Comparison of ENCODE assay signal across 8 cellular contexts in genomic region chr15:65871886-65872285, GRCh38. TPM values are rescaled to one million over a fixed set of nuclear protein-coding genes. Genes with fewer than 3 reads are reported as not detected.
DNase-seq lines count a peak whose midpoint lies in the region; ATAC-seq, FAIRE-seq and TF ChIP-seq lines count a peak whose summit lies in the region.
"Not testable (repeated sequence)": the region's sequence is repeated elsewhere in the genome, so short reads cannot be mapped to it uniquely, and the experiment has no call there.

No MANE protein-coding gene starts in this region.

- H3K4me1 ChIP-seq in BLaER1: peaks cover 20% of the 10 kb centered on the region
- H3K4me1 ChIP-seq in HCT116 (ENCODE audit: control insufficient read depth in 1 of 2, insufficient read depth in 2 of 2, low read length in 2 of 2): peaks cover 11 to 30% of the 10 kb centered on the region in 2 experiments
- H3K4me1 ChIP-seq in OCI-LY7 (ENCODE audit: insufficient read depth, low read length, poor library complexity, severe bottlenecking): peaks cover 18% of the 10 kb centered on the region
- peaks cover 34% of the 10 kb centered on the region for H3K4me1 ChIP-seq in adipocyte (ENCODE audit: control insufficient read depth, insufficient read depth, low read length)
- H3K4me1 ChIP-seq in esophagus muscularis mucosa: peaks cover 11 to 57% (median 38%) of the 10 kb centered on the region in 4 donors
- H3K4me1 ChIP-seq in HepG2 (ENCODE audit: insufficient read depth, low read length): peaks cover 41% of the 10 kb centered on the region
- peaks cover 10% of the 10 kb centered on the region for H3K4me1 ChIP-seq in psoas muscle
- peaks cover 2 to 53% (median 34%) of the 10 kb centered on the region in 4 donors for H3K4me1 ChIP-seq in upper lobe of left lung

- intact Hi-C loops in HCT116 (cut with micrococcal nuclease); esophagus muscularis mucosa (cut with DNase I); HepG2 (cut with micrococcal nuclease; ENCODE audit: unreplicated experiment); psoas muscle (cut with DNase I): not testable (repeated sequence)
- intact Hi-C loops in OCI-LY7 (cut with micrococcal nuclease; ENCODE audit: unreplicated experiment): loop anchor here (5.0 kb wide), 2 partner anchors 420 to 585 kb away; partner anchors contain the start of genes DIS3L and PARP16

- not testable (repeated sequence) for TF ChIP-seq RAD21 in HCT116 (IDR thresholded peaks at IDR 0.05; ENCODE audit: low read depth); HepG2 (CRISPR knock-in tag; IDR thresholded peaks at IDR 0.05)

- not testable (repeated sequence) for TF ChIP-seq EP300 in esophagus muscularis mucosa (IDR thresholded peaks at IDR 0.05); HepG2 (IDR thresholded peaks at IDR 0.05; ENCODE audit: low read depth in 2 of 2, low read length in 2 of 2); HepG2 (CRISPR knock-in tag; IDR thresholded peaks at IDR 0.05; ENCODE audit: borderline replicate concordance); upper lobe of left lung (IDR thresholded peaks at IDR 0.05)

- H3K4me3 ChIP-seq in BLaER1; HCT116 (replicated peaks in 1 of 2; ENCODE audit: low read depth in 1 of 2, low read length in 2 of 2); esophagus muscularis mucosa: not testable (repeated sequence)
- H3K4me3 ChIP-seq in OCI-LY7 (ENCODE audit: low read depth, low read length, poor library complexity, severe bottlenecking) (peak overlapping the region; percentile 94), adipocyte (ENCODE audit: low read length) (peak overlapping the region; percentile 98), HepG2 (replicated peaks in 1 of 3; ENCODE audit: insufficient read depth in 1 of 3, low read depth in 2 of 3, low read length in 3 of 3) (peak overlapping the region in 1 of 3 experiments; percentile 68; a peak in 3 of 6 replicates), psoas muscle (peak overlapping the region; percentile 98), upper lobe of left lung (peak overlapping the region in 1 of 4 donors; percentile 77)

- not testable (repeated sequence) for H2AFZ ChIP-seq in HCT116 (ENCODE audit: low read depth, low read length, poor library complexity, severe bottlenecking); OCI-LY7 (ENCODE audit: low read length); HepG2 (ENCODE audit: low read length)

- RAD21 ChIA-PET in HCT116 (lab: Charles Lee; ENCODE audit: low non-redundant PET in 1 of 2, low total read pairs in 2 of 2, uncharacterized antibody in 2 of 2, unreplicated experiment in 2 of 2): not testable (repeated sequence)

- H4K20me1 ChIP-seq in BLaER1 (peaks cover 70% of the 10 kb centered on the region), HepG2 (ENCODE audit: insufficient read depth, low read length) (peaks cover 29% of the 10 kb centered on the region)
- H4K20me1 ChIP-seq in HCT116 (ENCODE audit: insufficient read depth); OCI-LY7 (ENCODE audit: insufficient read depth, low read length): not testable (repeated sequence)

- H3K9me3 ChIP-seq in BLaER1; HCT116 (ENCODE audit: control insufficient read depth in 1 of 2, insufficient read depth in 1 of 2, low read depth in 1 of 2, low read length in 2 of 2); OCI-LY7 (ENCODE audit: low read length); adipocyte (ENCODE audit: control insufficient read depth, low read length); esophagus muscularis mucosa; HepG2 (ENCODE audit: low read length); psoas muscle; upper lobe of left lung: not testable (repeated sequence)

- peak overlapping the region; percentile 81 for H3K4me2 ChIP-seq in BLaER1
- peak overlapping the region; percentile 73 for H3K4me2 ChIP-seq in HCT116 (ENCODE audit: low read length)
- peak overlapping the region; percentile 85 for H3K4me2 ChIP-seq in OCI-LY7 (ENCODE audit: low read length)
- peak overlapping the region; percentile 69 for H3K4me2 ChIP-seq in HepG2 (ENCODE audit: low read depth, low read length)

- H3K79me2 ChIP-seq in HCT116 (ENCODE audit: insufficient read depth, low read length): peaks cover 75% of the 10 kb centered on the region
- peaks cover 75% of the 10 kb centered on the region for H3K79me2 ChIP-seq in OCI-LY7 (ENCODE audit: insufficient read depth, low read depth, low read length)
- peaks cover 74% of the 10 kb centered on the region for H3K79me2 ChIP-seq in HepG2 (ENCODE audit: insufficient read depth, low read length)

- not testable (repeated sequence) for TF ChIP-seq CTCF in HCT116 (IDR thresholded peaks at IDR 0.05 in 2 of 3, conservative IDR thresholded peaks at IDR 0.05 in 1 of 3; ENCODE audit: borderline replicate concordance in 1 of 3, insufficient read depth in 1 of 3, low read depth in 2 of 3, low read length in 2 of 3); OCI-LY7 (conservative IDR thresholded peaks at IDR 0.05; ENCODE audit: low read length); esophagus muscularis mucosa (IDR thresholded peaks at IDR 0.05); HepG2 (CRISPR knock-in tag; IDR thresholded peaks at IDR 0.05); psoas muscle (IDR thresholded peaks at IDR 0.05); upper lobe of left lung (IDR thresholded peaks at IDR 0.05)

- in situ Hi-C loops in HepG2 (cut with HindIII; ENCODE audit: extremely low pct_ligation_motif_present, low pct_unique_long_range_greater_than_20kb): loop anchor here (25.0 kb wide), 1 partner anchor 235 kb away; no protein-coding TSS in a partner anchor

- FAIRE-seq in HepG2 (lab: Jason Lieb, UNC): not testable (repeated sequence)

- not testable (repeated sequence) for H3K9ac ChIP-seq in BLaER1; HCT116 (ENCODE audit: low read length); adipocyte (ENCODE audit: low read length)
- peak overlapping the region; percentile 90; the same call in 1 of the 2 replicates for H3K9ac ChIP-seq in HepG2 (ENCODE audit: insufficient read depth, low read depth, low read length)

- POLR2A ChIA-PET in HCT116 (lab: Charles Lee): not testable (repeated sequence)
- POLR2A ChIA-PET in OCI-LY7 (lab: Charles Lee) (interaction anchor here (0.6 kb wide), 1 partner anchor 19 kb away, joined by 3 read pairs; no protein-coding TSS in a partner anchor), HepG2 (lab: Yijun Ruan, JAX) (interaction anchor here (4.2 kb wide), 2 partner anchors 39 to 261 kb away, joined by 27 to 34 read pairs; partner anchors contain the start of gene INTS14)

- not testable (repeated sequence) for H3K27ac ChIP-seq in BLaER1; HCT116 (ENCODE audit: low read depth, low read length); OCI-LY7 (ENCODE audit: low read depth, low read length, poor library complexity, severe bottlenecking); HepG2 (ENCODE audit: extremely low read length, insufficient read depth, low read length)
- peak overlapping the region in 3 of 4 donors; percentile 20 to 92 (median 39) for H3K27ac ChIP-seq in esophagus muscularis mucosa (replicated peaks in 1 of 4)
- H3K27ac ChIP-seq in psoas muscle: peak overlapping the region; percentile 95
- peak overlapping the region in 3 of 4 donors; percentile 33 to 97 (median 34) for H3K27ac ChIP-seq in upper lobe of left lung

- ATAC-seq in HCT116; HepG2; psoas muscle; upper lobe of left lung (ENCODE audit: low FRiP score in 2 of 2): not testable (repeated sequence)

- BruUV-seq in HCT116 (replicated peaks; lab: Mats Ljungman, UMichigan); OCI-LY7 (replicated peaks; lab: Mats Ljungman, UMichigan); HepG2 (replicated peaks; lab: Mats Ljungman, UMichigan): not testable (repeated sequence)

- CTCF ChIA-PET in HCT116 (lab: Charles Lee); HepG2 (lab: Yijun Ruan, JAX; ENCODE audit: low intra/inter-chr PET ratio, low total read pairs): not testable (repeated sequence)
- CTCF ChIA-PET in OCI-LY7 (lab: Charles Lee; ENCODE audit: unreplicated experiment): interaction anchor here (0.6 kb wide), 1 partner anchor 517 kb away, joined by 3 read pairs; no protein-coding TSS in a partner anchor

- 83% methylated on average over 9 of the region's 9 CpGs for WGBS in esophagus muscularis mucosa
- WGBS in HepG2 (ENCODE audit: low lambda C conversion rate): 86% methylated on average over 9 of the region's 9 CpGs
- WGBS in psoas muscle, 3 donors: 87 to 89% (median 88%) methylated on average over 9 of the region's 9 CpGs
- 57 to 80% methylated on average over 9 of the region's 9 CpGs for WGBS in upper lobe of left lung, 2 donors

- not testable (repeated sequence) for H3K27me3 ChIP-seq in BLaER1; HCT116 (ENCODE audit: insufficient read depth, low read length); adipocyte (replicated peaks; ENCODE audit: control insufficient read depth, insufficient read depth, low read length); esophagus muscularis mucosa; HepG2 (ENCODE audit: control insufficient read depth in 1 of 2, insufficient read depth in 2 of 2, low read length in 2 of 2); psoas muscle (ENCODE audit: insufficient read depth in 3 of 3, low read length in 2 of 3); upper lobe of left lung

- not testable (repeated sequence) for H3K9me2 ChIP-seq in HCT116 (ENCODE audit: insufficient read depth); OCI-LY7 (ENCODE audit: insufficient read depth, low read length)

- H3K36me3 ChIP-seq in BLaER1 (peaks cover 30% of the 10 kb centered on the region), OCI-LY7 (ENCODE audit: insufficient read depth, low read length) (peaks cover 33% of the 10 kb centered on the region), adipocyte (ENCODE audit: control insufficient read depth, insufficient read depth, low read length, severe bottlenecking) (peaks cover 23% of the 10 kb centered on the region), esophagus muscularis mucosa (peaks cover 0 to 19% (median 4%) of the 10 kb centered on the region in 4 donors), HepG2 (replicated peaks in 1 of 2; ENCODE audit: control insufficient read depth in 1 of 2, insufficient read depth in 2 of 2, low read length in 2 of 2) (peaks cover 2 to 20% of the 10 kb centered on the region in 2 experiments; a peak in 4 of 5 replicates), upper lobe of left lung (peaks cover 0 to 28% (median 12%) of the 10 kb centered on the region in 4 donors)
- H3K36me3 ChIP-seq in HCT116 (ENCODE audit: control insufficient read depth in 1 of 2, insufficient read depth in 2 of 2, low read length in 2 of 2); psoas muscle (ENCODE audit: insufficient read depth in 1 of 2, low read depth in 1 of 2): not testable (repeated sequence)

- TF ChIP-seq POLR2A in HCT116 (IDR thresholded peaks at IDR 0.05; ENCODE audit: borderline replicate concordance, extremely low read depth, insufficient read depth, insufficient read length); esophagus muscularis mucosa (IDR thresholded peaks at IDR 0.05; ENCODE audit: low read depth); HepG2 (IDR thresholded peaks at IDR 0.05; ENCODE audit: insufficient read depth in 1 of 2, low read depth in 2 of 2, low read length in 2 of 2); upper lobe of left lung (IDR thresholded peaks at IDR 0.05): not testable (repeated sequence)

- not testable (repeated sequence) for DNase-seq in HCT116 (ENCODE audit: low read depth, low spot score); OCI-LY7 (ENCODE audit: low spot score); adipocyte (ENCODE audit: low read depth); esophagus muscularis mucosa (ENCODE audit: extremely low spot score); HepG2 (ENCODE audit: low spot score); psoas muscle; upper lobe of left lung

RNA-seq across cellular contexts. Expression of gene RAB11A, which starts 2.6 kb away (rescaled TPM):
- total RNA-seq in HCT116 (2021; ENCODE audit: unreplicated experiment) (234 TPM), OCI-LY7 (2022) (196 and 197 TPM in 2 replicates), esophagus muscularis mucosa (100 to 1,000 TPM in 3 of 4 donors, 10 to 100 TPM in 1; 51.9 to 134 (median 122) TPM), HepG2 (2016; rRNA removed; fragmentation: Illumina TruSeq; extraction: Trizol) (161 and 241 TPM in 2 replicates), psoas muscle (100 to 1,000 TPM in 2 of 4 donors, 10 to 100 TPM in 2; 89.5 to 152 (median 105) TPM), upper lobe of left lung (100 to 1,000 TPM in 5 of 6 donors, 10 to 100 TPM in 1; 15.7 to 205 (median 144) TPM)
- polyA plus RNA-seq in HCT116 (2012): 249 and 263 TPM in 2 replicates
- total RNA-seq in OCI-LY7 (2014; rRNA removed; shearing (Covaris generic)): 116 and 130 TPM in 2 replicates
- 38.6 and 40.4 TPM in 2 replicates for total RNA-seq in HepG2 (2016; cell fraction: cytosol; rRNA removed; fragmentation: Illumina TruSeq; extraction: Trizol; ENCODE audit: low read depth)
- total RNA-seq in HepG2 (2016; cell fraction: insoluble cytoplasmic fraction; rRNA removed; fragmentation: Illumina TruSeq; extraction: Trizol): 161 and 257 TPM in 2 replicates
- 56.4 and 65.8 TPM in 2 replicates for total RNA-seq in HepG2 (2016; cell fraction: membrane; rRNA removed; fragmentation: Illumina TruSeq; extraction: Trizol)
- total RNA-seq in HepG2 (2016; cell fraction: nucleus; rRNA removed; fragmentation: Illumina TruSeq; extraction: Trizol): 55.2 and 56.4 TPM in 2 replicates
- polyA plus RNA-seq in HepG2 (2011; rRNA removed) (129 and 162 TPM in 2 replicates), psoas muscle (100 to 1,000 TPM; 115 to 152 (median 150) TPM)
- polyA plus RNA-seq in HepG2 (2011; cell fraction: cytosol; rRNA removed): 136 and 191 TPM in 2 replicates
- 38.0 and 51.7 TPM in 2 replicates for polyA plus RNA-seq in HepG2 (2011; cell fraction: nucleus; rRNA removed)
- polyA plus RNA-seq in HepG2 (2012): 191 and 216 TPM in 2 replicates
- 53.8 and 54.2 TPM in 2 replicates for polyA plus RNA-seq in HepG2 (2016; cell fraction: cytosol; fragmentation: Illumina TruSeq; extraction: Trizol; ENCODE audit: low read depth)
- 276 and 303 TPM in 2 replicates for polyA plus RNA-seq in HepG2 (2016; cell fraction: insoluble cytoplasmic fraction; fragmentation: Illumina TruSeq; extraction: Trizol; ENCODE audit: low read depth)
- polyA plus RNA-seq in HepG2 (2016; cell fraction: membrane; fragmentation: Illumina TruSeq; extraction: Trizol; ENCODE audit: low read depth): 66.0 and 70.6 TPM in 2 replicates
- polyA plus RNA-seq in HepG2 (2016; cell fraction: nucleus; fragmentation: Illumina TruSeq; extraction: Trizol; ENCODE audit: insufficient read depth, low read depth): 89.0 and 94.4 TPM in 2 replicates
- polyA minus RNA-seq in HepG2 (2011; rRNA and poly(A)+ RNA removed; ENCODE audit: low replicate concordance): 35.4 and 66.3 TPM in 2 replicates
- polyA minus RNA-seq in HepG2 (2011; cell fraction: cytosol; rRNA and poly(A)+ RNA removed): 50.0 and 53.6 TPM in 2 replicates
- polyA minus RNA-seq in HepG2 (2011; cell fraction: nucleus; rRNA and poly(A)+ RNA removed): 22.3 and 27.0 TPM in 2 replicates
